Comparison of ENCODE assay signal across 1 cellular context in genomic region chr22:39520054-39520873, GRCh38.
TF ChIP-seq lines count a peak whose summit lies in the region.

TSS of gene ATF4 (plus strand) at chr22:39520562. CDS start at chr22:39521446, 884 bp downstream.

TF ChIP-seq in K562, 482 proteins besides CTCF, POLR2A, EP300 and RAD21 (continued from another document and continues in another):
- peak in 1 of 2 experiments; percentile 85; a peak in 2 of 4 replicates for TF ChIP-seq ZMIZ1 (IDR thresholded peaks at IDR 0.05; ENCODE audit: low read depth in 2 of 2, low read length in 2 of 2)
- TF ChIP-seq RBM14 (IDR thresholded peaks at IDR 0.05; ENCODE audit: borderline replicate concordance, insufficient read depth, low read depth, low read length), result peak; percentile 97; the same call in 1 of the 2 replicates
- peak; percentile 91; the same call in 1 of the 2 replicates for TF ChIP-seq CHCHD3 (CRISPR knock-in tag; IDR thresholded peaks at IDR 0.05)
- TF ChIP-seq ZNF766 (CRISPR knock-in tag; conservative IDR thresholded peaks at IDR 0.05), result no peak
- TF ChIP-seq NR3C1 (CRISPR knock-in tag; IDR thresholded peaks at IDR 0.05), result 0 out of 2 replicates have a peak, but pooled peaks have one; percentile 37
- 0 out of 2 replicates have a peak, but pooled peaks have one; percentile 26 for TF ChIP-seq ZNF764 (CRISPR knock-in tag; IDR thresholded peaks at IDR 0.05; ENCODE audit: low read depth)
- peak; percentile 13 for TF ChIP-seq HCFC1 (IDR thresholded peaks at IDR 0.05; ENCODE audit: low read depth, low read length)
- peak; percentile 88 for TF ChIP-seq RBBP5 (IDR thresholded peaks at IDR 0.05; ENCODE audit: borderline replicate concordance, insufficient read depth, low read length, poor library complexity, severe bottlenecking)
- TF ChIP-seq RHOXF2B (CRISPR knock-in tag; conservative IDR thresholded peaks at IDR 0.05), result no peak
- TF ChIP-seq ZNF408 (CRISPR knock-in tag; IDR thresholded peaks at IDR 0.05; ENCODE audit: low read depth), result no peak
- peak; percentile 84 for TF ChIP-seq BRD9 (IDR thresholded peaks at IDR 0.05; ENCODE audit: low read depth, partially characterized antibody)
- no peak for TF ChIP-seq TRIM28 (IDR thresholded peaks at IDR 0.05)
- TF ChIP-seq FOS (IDR thresholded peaks at IDR 0.05; ENCODE audit: extremely low read depth, insufficient read length), result peak; percentile 86
- no peak; the same call in 1 of the 2 replicates for TF ChIP-seq SRSF1 (IDR thresholded peaks at IDR 0.05; ENCODE audit: low read depth, low read length)
- no peak for TF ChIP-seq IRF9 (tag; IDR thresholded peaks at IDR 0.05)
- TF ChIP-seq THRA (IDR thresholded peaks at IDR 0.05), result no peak
- peak; percentile 77 for TF ChIP-seq NFYB (IDR thresholded peaks at IDR 0.05; ENCODE audit: extremely low read depth, insufficient read length)
- peak; percentile 95 for TF ChIP-seq BRD4 (IDR thresholded peaks at IDR 0.05)
- TF ChIP-seq RBM22 (IDR thresholded peaks at IDR 0.05; ENCODE audit: low read depth, low read length, poor library complexity, severe bottlenecking), result peak; percentile 100
- no peak; the same call in 1 of the 2 replicates for TF ChIP-seq ETS1 (conservative IDR thresholded peaks at IDR 0.05; ENCODE audit: control insufficient read depth, low read depth, low read length)
- peak; percentile 64; the same call in 1 of the 2 replicates for TF ChIP-seq MITF (IDR thresholded peaks at IDR 0.05)
- TF ChIP-seq KLF1 (tag; IDR thresholded peaks at IDR 0.05), result peak; percentile 86
- no peak for TF ChIP-seq TCFL5 (CRISPR knock-in tag; conservative IDR thresholded peaks at IDR 0.05)
- TF ChIP-seq PRPF4 (IDR thresholded peaks at IDR 0.05; ENCODE audit: insufficient read depth, low read depth, low read length, poor library complexity, severe bottlenecking), result peak; percentile 99
- TF ChIP-seq MYBL2 (IDR thresholded peaks at IDR 0.05; ENCODE audit: low read depth), result no peak
- TF ChIP-seq MYBL2 (CRISPR knock-in tag; IDR thresholded peaks at IDR 0.05; ENCODE audit: borderline replicate concordance), result no peak
- TF ChIP-seq NFXL1 (CRISPR knock-in tag; IDR thresholded peaks at IDR 0.05), result 0 out of 2 replicates have a peak, but pooled peaks have one; percentile 58
- TF ChIP-seq BMI1 (IDR thresholded peaks at IDR 0.05; ENCODE audit: low read length), result no peak
- TF ChIP-seq STAT5A (IDR thresholded peaks at IDR 0.05; ENCODE audit: borderline replicate concordance, low read length), result no peak
- peak; percentile 99 for TF ChIP-seq EP400 (IDR thresholded peaks at IDR 0.05)
- TF ChIP-seq ZNF668 (CRISPR knock-in tag; IDR thresholded peaks at IDR 0.05), result no peak
- TF ChIP-seq MTA3 (IDR thresholded peaks at IDR 0.05; ENCODE audit: borderline replicate concordance), result peak; percentile 98
- TF ChIP-seq ZNF212 (CRISPR knock-in tag; IDR thresholded peaks at IDR 0.05), result no peak
- no peak for TF ChIP-seq ZBTB8A (IDR thresholded peaks at IDR 0.05; ENCODE audit: partially characterized antibody)
- TF ChIP-seq ZNF197 (CRISPR knock-in tag; IDR thresholded peaks at IDR 0.05; ENCODE audit: low read depth), result no peak
- TF ChIP-seq TAF7 (tag; IDR thresholded peaks at IDR 0.05), result peak; percentile 97
- TF ChIP-seq ZNF263 (CRISPR knock-in tag; IDR thresholded peaks at IDR 0.05; ENCODE audit: borderline replicate concordance), result peak; percentile 72
- TF ChIP-seq TCF7L2 (IDR thresholded peaks at IDR 0.05; ENCODE audit: low read depth, low read length), result no peak
- TF ChIP-seq ELF2 (CRISPR knock-in tag; IDR thresholded peaks at IDR 0.05), result peak; percentile 88
- TF ChIP-seq ATF7 (IDR thresholded peaks at IDR 0.05), result no peak
- TF ChIP-seq L3MBTL2 (IDR thresholded peaks at IDR 0.05), result peak; percentile 81
- no peak for TF ChIP-seq ZNF253 (CRISPR knock-in tag; conservative IDR thresholded peaks at IDR 0.05)
- TF ChIP-seq NFATC3 (IDR thresholded peaks at IDR 0.05), result no peak
- TF ChIP-seq ZNF23 (CRISPR knock-in tag; IDR thresholded peaks at IDR 0.05), result no peak
- no peak for TF ChIP-seq ZFP91 (CRISPR knock-in tag; IDR thresholded peaks at IDR 0.05)
- no peak for TF ChIP-seq RREB1 (CRISPR knock-in tag; IDR thresholded peaks at IDR 0.05)
- TF ChIP-seq IRF1 (CRISPR knock-in tag; IDR thresholded peaks at IDR 0.05; ENCODE audit: borderline replicate concordance), result no peak
- no peak for TF ChIP-seq SREBF2 (CRISPR knock-in tag; IDR thresholded peaks at IDR 0.05)
- peak; percentile 13; the same call in 1 of the 2 replicates for TF ChIP-seq RFX5 (IDR thresholded peaks at IDR 0.05; ENCODE audit: low read depth, low read length)
- TF ChIP-seq POLR2B (IDR thresholded peaks at IDR 0.05; ENCODE audit: low read depth, partially characterized antibody), result peak; percentile 99
- no peak for TF ChIP-seq ZKSCAN8 (CRISPR knock-in tag; IDR thresholded peaks at IDR 0.05)
- no peak for TF ChIP-seq EHMT2 (IDR thresholded peaks at IDR 0.05)
- TF ChIP-seq ARNT (IDR thresholded peaks at IDR 0.05), result peak; percentile 61 to 71; a peak in 3 of 4 replicates
- TF ChIP-seq DMBX1 (CRISPR knock-in tag; IDR thresholded peaks at IDR 0.05; ENCODE audit: borderline replicate concordance), result no peak
